ENCODE assay signal across 1 cellular context in genomic region chr17:59618894-59619312, GRCh38.
A peak's percentile ranks its signal among the peaks of the same experiment; 100 is the strongest.
TF ChIP-seq lines count a peak whose summit lies in the region.

No MANE protein-coding gene starts in this region.

TF ChIP-seq in HepG2, 621 proteins besides CTCF, POLR2A, EP300 and RAD21 (continued from another document and continues in another):
- no peak for TF ChIP-seq SALL1 (CRISPR knock-in tag; IDR thresholded peaks at IDR 0.05)
- TF ChIP-seq THAP9 (CRISPR knock-in tag; IDR thresholded peaks at IDR 0.05; ENCODE audit: borderline replicate concordance): no peak
- TF ChIP-seq PRDM10 (CRISPR knock-in tag; IDR thresholded peaks at IDR 0.05; ENCODE audit: low read depth): no peak
- TF ChIP-seq ZNF7 (CRISPR knock-in tag; IDR thresholded peaks at IDR 0.05): no peak
- TF ChIP-seq NFIB (CRISPR knock-in tag; IDR thresholded peaks at IDR 0.05; ENCODE audit: borderline replicate concordance): no peak
- TF ChIP-seq ETS1 (CRISPR knock-in tag; IDR thresholded peaks at IDR 0.05): 0 out of 2 replicates have a peak, but pooled peaks have one; percentile 63
- no peak for TF ChIP-seq JUND (CRISPR knock-in tag; IDR thresholded peaks at IDR 0.05)
- TF ChIP-seq XBP1 (CRISPR knock-in tag; IDR thresholded peaks at IDR 0.05): no peak
- TF ChIP-seq ZNF703 (CRISPR knock-in tag; IDR thresholded peaks at IDR 0.05; ENCODE audit: borderline replicate concordance): no peak
- peak; percentile 84 for TF ChIP-seq TFAP4 (IDR thresholded peaks at IDR 0.05; ENCODE audit: borderline replicate concordance, low read depth)
- no peak for TF ChIP-seq ZNF138 (CRISPR knock-in tag; IDR thresholded peaks at IDR 0.05; ENCODE audit: low read depth)
- no peak for TF ChIP-seq ZNF549 (CRISPR knock-in tag; IDR thresholded peaks at IDR 0.05)
- no peak for TF ChIP-seq PHB2 (IDR thresholded peaks at IDR 0.05; ENCODE audit: partially characterized antibody)
- TF ChIP-seq CERS6 (CRISPR knock-in tag; IDR thresholded peaks at IDR 0.05): no peak
- TF ChIP-seq ZNF207 (IDR thresholded peaks at IDR 0.05; ENCODE audit: borderline replicate concordance): no peak
- TF ChIP-seq TSC22D2 (CRISPR knock-in tag; IDR thresholded peaks at IDR 0.05; ENCODE audit: borderline replicate concordance): no peak
- TF ChIP-seq HOXA3 (CRISPR knock-in tag; IDR thresholded peaks at IDR 0.05): no peak
- no peak for TF ChIP-seq ZNF251 (CRISPR knock-in tag; IDR thresholded peaks at IDR 0.05)
- TF ChIP-seq MED8 (CRISPR knock-in tag; IDR thresholded peaks at IDR 0.05; ENCODE audit: insufficient replicate concordance): no peak
- no peak for TF ChIP-seq NCOA2 (CRISPR knock-in tag; IDR thresholded peaks at IDR 0.05)
- TF ChIP-seq HBP1 (CRISPR knock-in tag; IDR thresholded peaks at IDR 0.05; ENCODE audit: low read depth): no peak
- no peak for TF ChIP-seq ZZZ3 (CRISPR knock-in tag; IDR thresholded peaks at IDR 0.05; ENCODE audit: borderline replicate concordance)
- TF ChIP-seq MXD3 (CRISPR knock-in tag; IDR thresholded peaks at IDR 0.05): no peak
- TF ChIP-seq NR0B2 (CRISPR knock-in tag; IDR thresholded peaks at IDR 0.05): no peak
- TF ChIP-seq LCORL (IDR thresholded peaks at IDR 0.05): no peak
- TF ChIP-seq LCORL (CRISPR knock-in tag; IDR thresholded peaks at IDR 0.05): no peak
- 0 out of 2 replicates have a peak, but pooled peaks have one; percentile 9 for TF ChIP-seq MYNN (CRISPR knock-in tag; IDR thresholded peaks at IDR 0.05; ENCODE audit: low read depth)
- TF ChIP-seq MIER2 (CRISPR knock-in tag; IDR thresholded peaks at IDR 0.05): no peak
- TF ChIP-seq HNF1A (IDR thresholded peaks at IDR 0.05; ENCODE audit: low read depth): no peak
- TF ChIP-seq HNF1A (CRISPR knock-in tag; IDR thresholded peaks at IDR 0.05; ENCODE audit: borderline replicate concordance): no peak
- TF ChIP-seq ZNF318 (CRISPR knock-in tag; IDR thresholded peaks at IDR 0.05): no peak
